ENCODE assay signal across 19 cellular contexts in genomic region chr3:35721628-35722027, GRCh38.
"Had no signal": no experiment of that assay in that cellular context is flagged by ENCODE, and none has a peak within 500 bp of the region (broad histone marks: within the 10 kb centered on the region; RNA-seq: fewer than 3 reads in every experiment).

No MANE protein-coding gene starts in this region.

- H3K27me3 ChIP-seq: esophagus muscularis mucosa, ovary, right atrium auricular region, sigmoid colon, stomach, transverse colon had no signal

- H3K4me3 ChIP-seq: esophagus muscularis mucosa, gastroesophageal sphincter, left lung, lower lobe of right lung, ovary, right atrium auricular region, sigmoid colon, skin epidermis, stomach, thoracic aorta, transverse colon had no signal

- H3K4me1 ChIP-seq: esophagus muscularis mucosa, gastroesophageal sphincter, left lung, right atrium auricular region, sigmoid colon, stomach, transverse colon had no signal

- H3K36me3 ChIP-seq: esophagus muscularis mucosa, gastroesophageal sphincter, left lung, lower lobe of right lung, ovary, right atrium auricular region, sigmoid colon, stomach, thoracic aorta, transverse colon had no signal

- H3K27ac ChIP-seq: epithelial cell of prostate, esophagus muscularis mucosa, gastroesophageal sphincter, left lung, lower lobe of right lung, ovary, right atrium auricular region, sigmoid colon, skin epidermis, stomach, thoracic aorta, transverse colon had no signal

- ATAC-seq: effector memory CD8-positive, alpha-beta T cell; gastroesophageal sphincter; left lung; lower lobe of right lung; natural killer cell; stimulated activated naive B cell treated with anti-CD40 and anti-IgM and Interleukin-4, amounts not matched to agents 10 μg/mL and 1 μg/mL and 100 μg/mL, for 72 hours had no signal

- DNase-seq: effector memory CD8-positive, alpha-beta T cell; glutamatergic neuron; islet precursor cell; lower lobe of right lung; natural killer cell; ovary; sigmoid colon; stimulated activated CD4-positive, alpha-beta T cell treated with anti-CD3 and anti-CD28 coated beads, Interleukin-2, amount 100 ng/mL, for 24 hours; stimulated activated CD4-positive, alpha-beta T cell treated with anti-CD3 and anti-CD28 coated beads, Interleukin-4, amount 100 ng/mL, for 4 hours; stimulated activated naive B cell treated with anti-CD40 and anti-IgM and Interleukin-4, amounts not matched to agents 10 μg/mL and 1 μg/mL and 100 μg/mL, for 72 hours; stomach; transverse colon had no signal

- H3K9me3 ChIP-seq: esophagus muscularis mucosa, gastroesophageal sphincter, left lung, lower lobe of right lung, ovary, right atrium auricular region, sigmoid colon, stomach, thoracic aorta, transverse colon had no signal
